In the genomic region with DNA sequence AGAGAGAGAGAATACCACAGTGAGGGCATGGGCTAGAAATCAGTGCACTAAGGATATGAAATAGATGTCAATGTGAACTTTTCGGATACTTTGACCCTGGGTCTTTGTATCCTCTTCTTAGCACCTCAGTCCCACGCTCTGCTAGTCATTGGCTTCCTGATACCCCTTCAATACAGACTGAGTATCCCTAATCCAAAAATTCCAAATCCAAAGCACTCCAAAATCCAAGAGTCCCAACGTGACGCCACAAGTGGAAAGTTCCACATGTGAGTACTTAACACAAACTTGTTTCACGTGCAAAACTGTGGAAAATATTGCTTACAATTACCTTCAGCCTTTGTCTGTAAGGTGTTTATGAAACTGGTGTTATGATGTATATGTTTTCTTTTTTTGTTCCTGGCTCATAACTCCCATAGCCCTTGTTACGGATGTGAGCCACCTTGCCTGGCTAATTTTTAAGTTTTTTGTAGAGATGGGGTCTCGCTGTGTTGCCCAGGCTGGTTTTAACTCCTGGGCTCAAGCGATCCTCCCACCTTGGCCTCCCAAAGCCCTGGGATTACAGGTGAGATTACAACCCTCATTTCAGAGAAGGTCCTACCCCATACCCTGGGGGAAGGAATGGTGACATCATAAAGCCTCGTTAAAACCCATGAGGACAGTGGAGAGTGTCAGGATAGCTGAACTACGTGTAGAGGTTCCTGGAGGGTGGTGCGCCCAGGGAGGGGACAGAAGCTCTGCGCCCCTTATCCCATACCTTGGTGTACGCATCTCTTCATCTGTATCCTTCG, we compare ENCODE assay signal across 18 cellular contexts. TPM values are rescaled to one million over a fixed set of nuclear protein-coding genes. Genes with fewer than 3 reads are reported as not detected.
DNase-seq lines count a peak whose midpoint lies in the region; ATAC-seq, FAIRE-seq and TF ChIP-seq lines count a peak whose summit lies in the region.
"Had no signal": no experiment of that assay in that cellular context is flagged by ENCODE, and none has a peak within 500 bp of the region (broad histone marks: within the 10 kb centered on the region; RNA-seq: fewer than 3 reads in every experiment).

No MANE protein-coding gene starts in this region.

- FAIRE-seq in K562 (lab: Jason Lieb, UNC) = no peak
- FAIRE-seq: D721Med had no signal

- H3K4me1 Mint-ChIP-seq in activated naive CD8-positive, alpha-beta T cell (ENCODE audit: low read depth) = no peaks in the 10 kb centered on the region
- H3K4me1 Mint-ChIP-seq in activated naive CD8-positive, alpha-beta T cell treated with anti-CD3 and anti-CD28 coated beads, Interleukin-2, amount 50 U/mL, for 24 hours = peaks cover 5% of the 10 kb centered on the region
- H3K4me1 Mint-ChIP-seq in stimulated activated naive CD8-positive, alpha-beta T cell treated with anti-CD3 and anti-CD28 coated beads, Interleukin-15, amount 100 ng/mL, for 72 hours = peaks cover 15% of the 10 kb centered on the region

- no TSS peak for BruUV-seq in HCT116 (replicated peaks; lab: Mats Ljungman, UMichigan)
- no TSS peak for BruUV-seq in K562 (replicated peaks; lab: Mats Ljungman, UMichigan)

- POLR2A ChIA-PET in HCT116 (lab: Charles Lee) = no interaction called here
- POLR2A ChIA-PET in K562 (lab: Yijun Ruan, JAX) = interaction anchor here (0.7 to 2.9 kb wide), 2 partner anchors 8 to 12 kb away, joined by 4 to 25 read pairs; a partner anchor contains a TSS

- TF ChIP-seq EP300 in K562 (IDR thresholded peaks at IDR 0.05; ENCODE audit: low read length) = no peak

- no peak overlapping the region for H3K4me3 Mint-ChIP-seq in activated naive CD8-positive, alpha-beta T cell
- H3K4me3 Mint-ChIP-seq in activated naive CD8-positive, alpha-beta T cell treated with anti-CD3 and anti-CD28 coated beads, Interleukin-2, amount 50 U/mL, for 24 hours = no peak overlapping the region
- H3K4me3 Mint-ChIP-seq in stimulated activated naive CD8-positive, alpha-beta T cell treated with anti-CD3 and anti-CD28 coated beads, Interleukin-15, amount 100 ng/mL, for 72 hours = no peak overlapping the region
- H3K4me3 Mint-ChIP-seq: CD4-positive, alpha-beta memory T cell had no signal

- H3K27ac Mint-ChIP-seq in activated naive CD8-positive, alpha-beta T cell = peak overlapping the region; percentile 34
- H3K27ac Mint-ChIP-seq in activated naive CD8-positive, alpha-beta T cell treated with anti-CD3 and anti-CD28 coated beads, Interleukin-2, amount 50 U/mL, for 24 hours = no peak overlapping the region
- peak overlapping the region in 1 of 2 donors; percentile 67 for H3K27ac Mint-ChIP-seq in stimulated activated naive CD8-positive, alpha-beta T cell treated with anti-CD3 and anti-CD28 coated beads, Interleukin-15, amount 100 ng/mL, for 72 hours

- 85% methylated on average over 13 of the region's 14 CpGs for WGBS in K562 (ENCODE audit: insufficient coverage, low coverage, missing lambda C conversion rate)

- H2AFZ ChIP-seq in HCT116 (ENCODE audit: low read depth, low read length, poor library complexity, severe bottlenecking) (no peak overlapping the region), K562 (ENCODE audit: low read depth, low read length) (no peak overlapping the region)

- H3K9ac ChIP-seq in HCT116 (ENCODE audit: low read length) = no peak overlapping the region
- no peak overlapping the region for H3K9ac ChIP-seq in K562 (ENCODE audit: insufficient read depth in 1 of 2, low read depth in 2 of 2, low read length in 2 of 2)

- H3K9me3 ChIP-seq in HCT116 (ENCODE audit: control insufficient read depth in 1 of 2, insufficient read depth in 1 of 2, low read depth in 1 of 2, low read length in 2 of 2) (no peaks in the 10 kb centered on the region), K562 (replicated peaks; ENCODE audit: control insufficient read depth, insufficient read depth, low read depth, low read length) (no peaks in the 10 kb centered on the region)

- no peaks in the 10 kb centered on the region for H3K9me2 ChIP-seq in HCT116 (ENCODE audit: insufficient read depth)

- peaks cover 20% of the 10 kb centered on the region in 2 experiments for H3K36me3 ChIP-seq in HCT116 (ENCODE audit: control insufficient read depth in 1 of 2, insufficient read depth in 2 of 2, low read length in 2 of 2)
- peaks cover 40% of the 10 kb centered on the region for H3K36me3 ChIP-seq in K562 (ENCODE audit: control insufficient read depth, insufficient read depth, low read length)

- TF ChIP-seq RAD21 in HCT116 (IDR thresholded peaks at IDR 0.05; ENCODE audit: low read depth) (no peak), K562 (CRISPR knock-in tag; conservative IDR thresholded peaks at IDR 0.05 in 1 of 2, IDR thresholded peaks at IDR 0.05 in 1 of 2) (no peak)

- no peaks in the 10 kb centered on the region for H3K9me3 Mint-ChIP-seq in activated naive CD8-positive, alpha-beta T cell (ENCODE audit: low read depth)
- H3K9me3 Mint-ChIP-seq in activated naive CD8-positive, alpha-beta T cell treated with anti-CD3 and anti-CD28 coated beads, Interleukin-2, amount 50 U/mL, for 24 hours = no peaks in the 10 kb centered on the region
- no peaks in the 10 kb centered on the region for H3K9me3 Mint-ChIP-seq in stimulated activated naive CD8-positive, alpha-beta T cell treated with anti-CD3 and anti-CD28 coated beads, Interleukin-15, amount 100 ng/mL, for 72 hours

- H3K4me1 ChIP-seq in HCT116 (ENCODE audit: control insufficient read depth in 1 of 2, insufficient read depth in 2 of 2, low read length in 2 of 2) (no peaks in the 10 kb centered on the region), K562 (replicated peaks in 1 of 2; ENCODE audit: control insufficient read depth in 2 of 2, insufficient read depth in 2 of 2, low read length in 2 of 2) (no peaks in the 10 kb centered on the region)

- intact Hi-C loops in HCT116 (cut with micrococcal nuclease) = no loop called here
- intact Hi-C loops in K562 (cut with micrococcal nuclease) = no loop called here

- no peak for TF ChIP-seq POLR2A in HCT116 (IDR thresholded peaks at IDR 0.05; ENCODE audit: borderline replicate concordance, extremely low read depth, insufficient read depth, insufficient read length)
- peak; percentile 53 for TF ChIP-seq POLR2A in K562 (conservative IDR thresholded peaks at IDR 0.05)

- H3K36me3 Mint-ChIP-seq in activated naive CD8-positive, alpha-beta T cell = peaks cover 6% of the 10 kb centered on the region
- peaks cover 41% of the 10 kb centered on the region for H3K36me3 Mint-ChIP-seq in activated naive CD8-positive, alpha-beta T cell treated with anti-CD3 and anti-CD28 coated beads, Interleukin-2, amount 50 U/mL, for 24 hours (ENCODE audit: low read depth)

- no peak overlapping the region for H3K27ac ChIP-seq in HCT116 (ENCODE audit: low read depth, low read length)
- no peak overlapping the region for H3K27ac ChIP-seq in K562 (ENCODE audit: extremely low read depth, low read depth, low read length)

- TF ChIP-seq CTCF in HCT116 (IDR thresholded peaks at IDR 0.05 in 2 of 3, conservative IDR thresholded peaks at IDR 0.05 in 1 of 3; ENCODE audit: borderline replicate concordance in 1 of 3, insufficient read depth in 1 of 3, low read depth in 2 of 3, low read length in 2 of 3) (no peak), K562 (IDR thresholded peaks at IDR 0.05 in 2 of 3, conservative IDR thresholded peaks at IDR 0.05 in 1 of 3; ENCODE audit: insufficient read depth in 2 of 3, low read depth in 1 of 3, low read length in 3 of 3) (no peak)

- CTCF ChIA-PET in HCT116 (lab: Charles Lee) = no interaction called here
- CTCF ChIA-PET in K562 (lab: Yijun Ruan, JAX; ENCODE audit: low intra/inter-chr PET ratio) = no interaction called here

- RAD21 ChIA-PET in HCT116 (lab: Charles Lee; ENCODE audit: low non-redundant PET in 1 of 2, low total read pairs in 2 of 2, uncharacterized antibody in 2 of 2, unreplicated experiment in 2 of 2) = no interaction called here

- DNase-seq in activated naive CD8-positive, alpha-beta T cell treated with anti-CD3 and anti-CD28 coated beads, Interleukin-2, amount 50 U/mL, for 24 hours = no peak
- no peak for DNase-seq in HCT116 (ENCODE audit: low read depth, low spot score)
- DNase-seq in K562 (ENCODE audit: extremely low read depth in 1 of 4, low spot score in 3 of 4) = no peak
- no peak for DNase-seq in stimulated activated naive CD8-positive, alpha-beta T cell treated with anti-CD3 and anti-CD28 coated beads, Interleukin-15, amount 100 ng/mL, for 72 hours
- no peak for DNase-seq in activated effector memory CD4-positive, alpha-beta T cell treated with Interleukin-2 at 50 U/mL for 16 hours
- DNase-seq: ACHN; CD4-positive, alpha-beta memory T cell; DMS79 treated with DMSO at 0.1 percent for 48 hours; GDM1; GOT3; Kasumi-1; NCI-H1417 treated with DMSO at 0.1 percent for 48 hours; NCI-H2029 treated with DMSO at 0.1 percent for 48 hours; NCI-H510A had no signal

- H3K27me3 Mint-ChIP-seq in activated naive CD8-positive, alpha-beta T cell = no peaks in the 10 kb centered on the region
- H3K27me3 Mint-ChIP-seq in activated naive CD8-positive, alpha-beta T cell treated with anti-CD3 and anti-CD28 coated beads, Interleukin-2, amount 50 U/mL, for 24 hours = no peaks in the 10 kb centered on the region
- no peaks in the 10 kb centered on the region for H3K27me3 Mint-ChIP-seq in stimulated activated naive CD8-positive, alpha-beta T cell treated with anti-CD3 and anti-CD28 coated beads, Interleukin-15, amount 100 ng/mL, for 72 hours
- H3K27me3 Mint-ChIP-seq: CD4-positive, alpha-beta memory T cell had no signal

- H3K4me2 ChIP-seq in HCT116 (ENCODE audit: low read length) (no peak overlapping the region), K562 (ENCODE audit: insufficient read depth, low read length) (no peak overlapping the region)

- no peaks in the 10 kb centered on the region for H4K20me1 ChIP-seq in HCT116 (ENCODE audit: insufficient read depth)
- no peaks in the 10 kb centered on the region for H4K20me1 ChIP-seq in K562 (replicated peaks; ENCODE audit: control insufficient read depth, insufficient read depth, low read length)

- H3K79me2 ChIP-seq in HCT116 (ENCODE audit: insufficient read depth, low read length) (peaks cover 18% of the 10 kb centered on the region), K562 (ENCODE audit: control insufficient read depth, insufficient read depth, low read length) (0 out of 3 replicates have a peak, but pooled peaks cover 2% of the 10 kb centered on the region)

- in situ Hi-C loops in K562 (cut with MboI) = no loop called here

- no peaks in the 10 kb centered on the region for H3K9me1 ChIP-seq in K562 (ENCODE audit: control insufficient read depth, insufficient read depth, low read length)

- ATAC-seq in activated naive CD8-positive, alpha-beta T cell treated with anti-CD3 and anti-CD28 coated beads, Interleukin-2, amount 50 U/mL, for 24 hours = no peak
- ATAC-seq in HCT116 (peak; percentile 43), K562 (peak; percentile 74), HG03439 (IDR thresholded peaks at IDR 0.05; ENCODE audit: unreplicated experiment) (no peak)
- ATAC-seq in stimulated activated naive CD8-positive, alpha-beta T cell treated with anti-CD3 and anti-CD28 coated beads, Interleukin-15, amount 100 ng/mL, for 72 hours = peak; percentile 23

- no peaks in the 10 kb centered on the region for H3K27me3 ChIP-seq in HCT116 (ENCODE audit: insufficient read depth, low read length)
- no peaks in the 10 kb centered on the region for H3K27me3 ChIP-seq in K562 (ENCODE audit: control insufficient read depth in 2 of 2, insufficient read depth in 2 of 2, low read length in 2 of 2)

- H3K4me3 ChIP-seq in HCT116 (replicated peaks in 1 of 2; ENCODE audit: low read depth in 1 of 2, low read length in 2 of 2) (no peak overlapping the region), K562 (no peak overlapping the region)

RNA-seq across cellular contexts. Expression of a gene that starts 10.2 kb away (rescaled TPM):
- total RNA-seq in HCT116 (2021; ENCODE audit: unreplicated experiment) (3.6 TPM), K562 (2014; rRNA removed) (2.5 and 4.7 TPM in 2 replicates), K562 (2014; rRNA removed; fragmentation: Illumina TruSeq; extraction: Trizol) (2.7 TPM in 2 replicates), K562 (2015; rRNA removed; fragmentation: Illumina TruSeq; extraction: Trizol) (1.7 and 1.8 TPM in 2 replicates), K562 (2021) (3.1 and 3.2 TPM in 2 replicates)
- polyA plus RNA-seq in HCT116 (2012) = 1.9 and 2.0 TPM in 2 replicates
- total RNA-seq in K562 (2011; cell fraction: chromatin; rRNA removed; ENCODE audit: low replicate concordance) = 3.6 and 5.6 TPM in 2 replicates
- 3.4 and 4.5 TPM in 2 replicates for total RNA-seq in K562 (2011; cell fraction: nucleolus; rRNA removed)
- 3.7 and 4.1 TPM in 2 replicates for total RNA-seq in K562 (2011; cell fraction: nucleoplasm; rRNA removed)
- polyA plus RNA-seq in K562 (2011; rRNA removed) (3.6 and 4.4 TPM in 2 replicates), K562 (2014; fragmentation: Illumina TruSeq; extraction: Trizol) (3.2 and 3.8 TPM in 2 replicates), K562 (2014; fragmentation: Nextera tagmentation; extraction: Ambion mirVana) (1 to 10 TPM in 1 of 2 experiments, under 1 TPM in 1; 0.42 to 1.0 TPM), K562 (2014; rRNA removed) (2.7 and 2.9 TPM in 2 replicates)
- 4.2 and 5.7 TPM in 2 replicates for polyA plus RNA-seq in K562 (2011; cell fraction: cytosol; rRNA removed)
- polyA plus RNA-seq in K562 (2011; cell fraction: nucleus; rRNA removed) = 1.3 and 1.9 TPM in 2 replicates
- 1.8 and 2.8 TPM in 2 replicates for polyA plus RNA-seq in K562 (2012)
- polyA minus RNA-seq in K562 (2011; rRNA and poly(A)+ RNA removed) = 2.3 and 3.5 TPM in 2 replicates
- polyA minus RNA-seq in K562 (2011; cell fraction: cytosol; rRNA and poly(A)+ RNA removed) = 1.9 and 3.1 TPM in 2 replicates
- polyA minus RNA-seq in K562 (2011; cell fraction: nucleus; rRNA and poly(A)+ RNA removed) = 1.1 and 1.2 TPM in 2 replicates

RNA-seq across cellular contexts. Expression of a gene that starts 13.0 kb away (rescaled TPM):
- total RNA-seq in HCT116 (2021; ENCODE audit: unreplicated experiment) (56.1 TPM), K562 (2014; rRNA removed) (73.9 and 82.2 TPM in 2 replicates), K562 (2014; rRNA removed; fragmentation: Illumina TruSeq; extraction: Trizol) (109 and 120 TPM in 2 replicates), K562 (2015; rRNA removed; fragmentation: Illumina TruSeq; extraction: Trizol) (90.5 and 91.1 TPM in 2 replicates), K562 (2021) (79.4 and 93.6 TPM in 2 replicates)
- 29.4 and 36.3 TPM in 2 replicates for polyA plus RNA-seq in HCT116 (2012)
- total RNA-seq in K562 (2011; cell fraction: chromatin; rRNA removed; ENCODE audit: low replicate concordance) = 75.2 and 83.6 TPM in 2 replicates
- 45.5 and 50.2 TPM in 2 replicates for total RNA-seq in K562 (2011; cell fraction: nucleolus; rRNA removed)
- 91.8 and 160 TPM in 2 replicates for total RNA-seq in K562 (2011; cell fraction: nucleoplasm; rRNA removed)
- polyA plus RNA-seq in K562 (2011; rRNA removed) (49.8 and 55.3 TPM in 2 replicates), K562 (2014; fragmentation: Illumina TruSeq; extraction: Trizol) (73.5 and 84.1 TPM in 2 replicates), K562 (2014; fragmentation: Nextera tagmentation; extraction: Ambion mirVana) (10 to 100 TPM; 16.3 to 22.7 TPM), K562 (2014; rRNA removed) (58.7 and 74.2 TPM in 2 replicates)
- 19.7 and 34.1 TPM in 2 replicates for polyA plus RNA-seq in K562 (2011; cell fraction: cytosol; rRNA removed)
- 35.5 and 39.4 TPM in 2 replicates for polyA plus RNA-seq in K562 (2011; cell fraction: nucleus; rRNA removed)
- 78.7 and 123 TPM in 2 replicates for polyA plus RNA-seq in K562 (2012)
- polyA minus RNA-seq in K562 (2011; rRNA and poly(A)+ RNA removed) = 70.6 and 72.7 TPM in 2 replicates
- 22.2 and 30.4 TPM in 2 replicates for polyA minus RNA-seq in K562 (2011; cell fraction: cytosol; rRNA and poly(A)+ RNA removed)
- 11.8 and 13.1 TPM in 2 replicates for polyA minus RNA-seq in K562 (2011; cell fraction: nucleus; rRNA and poly(A)+ RNA removed)

RNA-seq across cellular contexts. Expression of a gene that starts 39.1 kb away (rescaled TPM):
- total RNA-seq in HCT116 (2021; ENCODE audit: unreplicated experiment) (93.4 TPM), K562 (2014; rRNA removed) (105 and 110 TPM in 2 replicates), K562 (2014; rRNA removed; fragmentation: Illumina TruSeq; extraction: Trizol) (148 and 174 TPM in 2 replicates), K562 (2015; rRNA removed; fragmentation: Illumina TruSeq; extraction: Trizol) (148 and 161 TPM in 2 replicates), K562 (2021) (139 and 140 TPM in 2 replicates)
- polyA plus RNA-seq in HCT116 (2012) = 111 and 143 TPM in 2 replicates
- total RNA-seq in K562 (2011; cell fraction: chromatin; rRNA removed; ENCODE audit: low replicate concordance) = 34.5 and 36.9 TPM in 2 replicates
- total RNA-seq in K562 (2011; cell fraction: nucleolus; rRNA removed) = 28.4 and 29.7 TPM in 2 replicates
- total RNA-seq in K562 (2011; cell fraction: nucleoplasm; rRNA removed) = 50.7 and 104 TPM in 2 replicates
- polyA plus RNA-seq in K562 (2011; rRNA removed) (295 and 316 TPM in 2 replicates), K562 (2014; fragmentation: Illumina TruSeq; extraction: Trizol) (250 and 293 TPM in 2 replicates), K562 (2014; fragmentation: Nextera tagmentation; extraction: Ambion mirVana) (100 to 1,000 TPM; 538 to 634 TPM), K562 (2014; rRNA removed) (252 and 265 TPM in 2 replicates)
- polyA plus RNA-seq in K562 (2011; cell fraction: cytosol; rRNA removed) = 189 and 259 TPM in 2 replicates
- 67.0 and 104 TPM in 2 replicates for polyA plus RNA-seq in K562 (2011; cell fraction: nucleus; rRNA removed)
- 244 and 289 TPM in 2 replicates for polyA plus RNA-seq in K562 (2012)
- polyA minus RNA-seq in K562 (2011; rRNA and poly(A)+ RNA removed) = 110 and 120 TPM in 2 replicates
- 37.0 and 45.9 TPM in 2 replicates for polyA minus RNA-seq in K562 (2011; cell fraction: cytosol; rRNA and poly(A)+ RNA removed)
- 11.7 and 28.9 TPM in 2 replicates for polyA minus RNA-seq in K562 (2011; cell fraction: nucleus; rRNA and poly(A)+ RNA removed)

RNA-seq across cellular contexts. Expression of a gene that starts 46.5 kb away (rescaled TPM):
- total RNA-seq in HCT116 (2021; ENCODE audit: unreplicated experiment) (not detected), K562 (2014; rRNA removed) (not detected in 2 replicates), K562 (2014; rRNA removed; fragmentation: Illumina TruSeq; extraction: Trizol) (not detected in 2 replicates), K562 (2015; rRNA removed; fragmentation: Illumina TruSeq; extraction: Trizol) (not detected in 2 replicates), K562 (2021) (not detected in 2 replicates)
- polyA plus RNA-seq in HCT116 (2012) = 0.22 TPM in 1 of 2 replicates, not detected in the other
- total RNA-seq in K562 (2011; cell fraction: chromatin; rRNA removed; ENCODE audit: low replicate concordance) = not detected in 2 replicates
- not detected in 2 replicates for total RNA-seq in K562 (2011; cell fraction: nucleolus; rRNA removed)
- not detected in 2 replicates for total RNA-seq in K562 (2011; cell fraction: nucleoplasm; rRNA removed)
- polyA plus RNA-seq in K562 (2011; rRNA removed) (not detected in 2 replicates), K562 (2014; fragmentation: Illumina TruSeq; extraction: Trizol) (not detected in 2 replicates), K562 (2014; fragmentation: Nextera tagmentation; extraction: Ambion mirVana) (not detected), K562 (2014; rRNA removed) (not detected in 2 replicates)
- polyA plus RNA-seq in K562 (2011; cell fraction: cytosol; rRNA removed) = not detected in 2 replicates
- not detected in 2 replicates for polyA plus RNA-seq in K562 (2011; cell fraction: nucleus; rRNA removed)
- polyA plus RNA-seq in K562 (2012) = not detected in 2 replicates
- not detected in 2 replicates for polyA minus RNA-seq in K562 (2011; rRNA and poly(A)+ RNA removed)
- polyA minus RNA-seq in K562 (2011; cell fraction: cytosol; rRNA and poly(A)+ RNA removed) = not detected in 2 replicates
- not detected in 2 replicates for polyA minus RNA-seq in K562 (2011; cell fraction: nucleus; rRNA and poly(A)+ RNA removed)
- total RNA-seq: CD4-positive, alpha-beta memory T cell; RPMI7951 had no signal
- polyA plus RNA-seq: CD4-positive, alpha-beta memory T cell had no signal

Comparison
In these comparisons a context has a peak if more than half of its experiments do, and no peak if none do; other contexts are left out.
1. ATAC-seq: peak in HCT116 (single experiment), K562 (single experiment) and stimulated activated naive CD8-positive, alpha-beta T cell treated with anti-CD3 and anti-CD28 coated beads, Interleukin-15, amount 100 ng/mL, for 72 hours (single experiment); none in activated naive CD8-positive, alpha-beta T cell treated with anti-CD3 and anti-CD28 coated beads, Interleukin-2, amount 50 U/mL, for 24 hours (single experiment) and HG03439 (single experiment).